Comparison of ENCODE assay signal across 8 cellular contexts in the genomic region with DNA sequence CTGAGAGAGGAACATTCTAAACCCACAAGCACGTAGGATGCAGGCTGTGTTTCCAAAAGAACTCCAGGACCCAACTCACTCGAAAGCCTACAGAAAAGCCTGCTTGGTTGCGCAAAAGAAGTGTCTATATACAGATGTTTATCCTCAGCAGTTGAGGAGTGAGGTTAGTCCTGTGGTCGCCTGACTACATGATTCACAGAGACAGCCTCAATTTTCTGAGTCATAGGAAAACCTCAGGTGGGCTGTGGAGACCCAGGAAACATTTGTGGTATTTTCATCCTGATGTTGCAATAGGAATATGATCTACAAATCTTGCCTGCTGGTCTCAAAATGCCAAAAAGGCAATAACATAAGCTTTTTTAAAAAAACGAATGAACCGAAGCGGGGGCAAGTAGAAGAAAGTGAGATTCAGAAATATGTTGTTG.
DNase-seq lines count a peak whose midpoint lies in the region; ATAC-seq lines count a peak whose summit lies in the region.

No MANE protein-coding gene starts in this region.

- peak; percentile 35 to 38 for DNase-seq in activated T-cell treated with anti-CD3 and anti-CD28 coated beads, Interleukin-2, amount 50 U/mL, for 48 hours
- no peak for DNase-seq in activated T-cell treated with anti-CD3 and anti-CD28 coated beads, Interleukin-2, amount 50 U/mL, for 1 hour
- DNase-seq in MV-4-11 (lab: John Stamatoyannopoulos, UW) (peak; percentile 99), dedifferentiated amniotic fluid mesenchymal stem cell (ENCODE audit: extremely low spot score) (peak; percentile 47), superior temporal gyrus (ENCODE audit: extremely low spot score) (peak; percentile 48), cerebellar cortex (ENCODE audit: low spot score) (no peak), NCI-H1417 treated with DMSO at 0.1 percent for 48 hours (lab: John Stamatoyannopoulos, UW) (no peak)

- ATAC-seq in HG03159 (IDR thresholded peaks at IDR 0.05; ENCODE audit: unreplicated experiment) = no peak

Comparison
In these comparisons a context has a peak if more than half of its experiments do, and no peak if none do; other contexts are left out.
1. DNase-seq: peak in activated T-cell treated with anti-CD3 and anti-CD28 coated beads, Interleukin-2, amount 50 U/mL, for 48 hours (2 of 2), MV-4-11 (single experiment), dedifferentiated amniotic fluid mesenchymal stem cell (single experiment) and superior temporal gyrus (single experiment); none in activated T-cell treated with anti-CD3 and anti-CD28 coated beads, Interleukin-2, amount 50 U/mL, for 1 hour (single experiment), cerebellar cortex (single experiment) and NCI-H1417 treated with DMSO at 0.1 percent for 48 hours (single experiment).